Comparison of ENCODE assay signal across 8 cellular contexts in the genomic region with DNA sequence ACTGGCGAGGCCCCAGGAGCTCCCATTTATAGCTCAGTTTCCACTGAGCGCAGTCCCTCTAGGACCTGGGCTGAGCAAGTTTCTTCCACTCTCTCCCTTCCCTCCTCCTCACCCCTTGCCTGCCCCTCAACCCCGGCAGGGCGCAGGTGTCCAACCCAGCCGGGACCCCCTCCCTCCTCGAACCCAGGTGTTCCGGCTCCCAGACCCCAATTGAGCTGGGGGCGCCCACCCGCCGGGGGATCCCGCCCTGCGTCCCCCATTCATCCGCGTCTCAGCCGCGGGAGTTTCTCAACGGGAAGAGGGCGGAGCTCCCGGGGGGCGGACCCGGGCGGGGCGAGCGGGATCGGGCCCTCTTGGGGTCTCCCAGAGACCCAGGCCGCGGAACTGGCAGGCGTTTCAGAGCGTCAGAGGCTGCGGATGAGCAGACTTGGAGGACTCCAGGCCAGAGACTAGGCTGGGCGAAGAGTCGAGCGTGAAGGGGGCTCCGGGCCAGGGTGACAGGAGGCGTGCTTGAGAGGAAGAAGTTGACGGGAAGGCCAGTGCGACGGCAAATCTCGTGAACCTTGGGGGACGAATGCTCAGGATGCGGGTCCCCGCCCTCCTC. TPM values are rescaled to one million over a fixed set of nuclear protein-coding genes. Genes with fewer than 3 reads are reported as not detected.
DNase-seq lines count a peak whose midpoint lies in the region; ATAC-seq and TF ChIP-seq lines count a peak whose summit lies in the region.

A gene (plus strand): TSS at position 366 of the 604 bp plus-strand sequence. CDS start 209 bp downstream, at position 575.

- H3K9me3 ChIP-seq in naive thymus-derived CD4-positive, alpha-beta T cell (ENCODE audit: control insufficient read depth in 2 of 3, low read length in 3 of 3): no peaks in the 10 kb centered on the region

- POLR2A ChIA-PET in naive thymus-derived CD4-positive, alpha-beta T cell (lab: Charles Lee): interaction anchor here (1.0 kb wide), 1 partner anchor 74 kb away, joined by 3 read pairs; no protein-coding TSS in a partner anchor

- no peaks in the 10 kb centered on the region for H3K36me3 ChIP-seq in naive thymus-derived CD4-positive, alpha-beta T cell (ENCODE audit: control insufficient read depth in 2 of 3, insufficient read depth in 3 of 3, low read length in 3 of 3)

- peak within 1 kb of the TSS; percentile 29 for H3K4me3 ChIP-seq in HFF-Myc (replicated peaks; ENCODE audit: low read depth, low read length)
- peak within 1 kb of the TSS; percentile 56 for H3K4me3 ChIP-seq in naive thymus-derived CD4-positive, alpha-beta T cell (ENCODE audit: low read length)

- H3K4me3 Mint-ChIP-seq in naive thymus-derived CD4-positive, alpha-beta T cell: peak within 1 kb of the TSS; percentile 73 to 89 (median 79)

- no peaks in the 10 kb centered on the region for H3K9me3 Mint-ChIP-seq in naive thymus-derived CD4-positive, alpha-beta T cell

- peaks cover 3 to 5% of the 10 kb centered on the region in 2 donors for H3K4me1 ChIP-seq in naive thymus-derived CD4-positive, alpha-beta T cell (ENCODE audit: control insufficient read depth in 2 of 2, insufficient read depth in 2 of 2, low read length in 2 of 2)

- DNase-seq in HFF-Myc (ENCODE audit: extremely low read depth, low read depth) (no peak), ecto neural progenitor cell (ENCODE audit: low spot score) (peak; percentile 86), RPMI8226 (no peak), medulla oblongata (ENCODE audit: extremely low spot score) (no peak)
- peak in 5 of 9 donors; percentile 13 to 62 (median 20) for DNase-seq in naive thymus-derived CD4-positive, alpha-beta T cell

- intact Hi-C loops in naive thymus-derived CD4-positive, alpha-beta T cell (cut with micrococcal nuclease): no loop called here

- no peak within 1 kb of the TSS for H3K27ac ChIP-seq in naive thymus-derived CD4-positive, alpha-beta T cell (ENCODE audit: low read depth, low read length)

- CTCF ChIA-PET in naive thymus-derived CD4-positive, alpha-beta T cell (lab: Charles Lee): interaction anchor here (0.6 kb wide), 1 partner anchor 348 kb away, joined by 3 read pairs; no protein-coding TSS in a partner anchor

- peaks cover 0 to 9% of the 10 kb centered on the region in 2 donors for H3K27me3 ChIP-seq in naive thymus-derived CD4-positive, alpha-beta T cell (ENCODE audit: control insufficient read depth in 2 of 2, insufficient read depth in 2 of 2, low read length in 2 of 2)

- H3K27ac Mint-ChIP-seq in naive thymus-derived CD4-positive, alpha-beta T cell: peak within 1 kb of the TSS in 1 of 9 donors; percentile 52

- no peak for TF ChIP-seq CTCF in HFF-Myc (IDR thresholded peaks at IDR 0.05; ENCODE audit: low read depth, low read length, missing control alignments)

- ATAC-seq in SK-N-SH treated with all-trans-retinoic acid at 6 μM for 48 hours (peak; percentile 82), GM21526 (IDR thresholded peaks at IDR 0.05; ENCODE audit: low FRiP score, unreplicated experiment) (no peak), HG03045 (IDR thresholded peaks at IDR 0.05; ENCODE audit: unreplicated experiment) (no peak)
- peak; percentile 51 for ATAC-seq in naive thymus-derived CD4-positive, alpha-beta T cell

- H3K27me3 Mint-ChIP-seq in naive thymus-derived CD4-positive, alpha-beta T cell: peaks cover 41 to 81% (median 60%) of the 10 kb centered on the region in 5 donors

- H3K36me3 Mint-ChIP-seq in naive thymus-derived CD4-positive, alpha-beta T cell: peaks cover 0 to 5% (median 0%) of the 10 kb centered on the region in 5 donors

- peaks cover 0 to 20% (median 6%) of the 10 kb centered on the region in 7 donors for H3K4me1 Mint-ChIP-seq in naive thymus-derived CD4-positive, alpha-beta T cell

TF ChIP-seq in SK-N-SH treated with all-trans-retinoic acid at 6 μM for 48 hours, 23 proteins besides CTCF, POLR2A, EP300 and RAD21:
- TF ChIP-seq, protein P1, sequence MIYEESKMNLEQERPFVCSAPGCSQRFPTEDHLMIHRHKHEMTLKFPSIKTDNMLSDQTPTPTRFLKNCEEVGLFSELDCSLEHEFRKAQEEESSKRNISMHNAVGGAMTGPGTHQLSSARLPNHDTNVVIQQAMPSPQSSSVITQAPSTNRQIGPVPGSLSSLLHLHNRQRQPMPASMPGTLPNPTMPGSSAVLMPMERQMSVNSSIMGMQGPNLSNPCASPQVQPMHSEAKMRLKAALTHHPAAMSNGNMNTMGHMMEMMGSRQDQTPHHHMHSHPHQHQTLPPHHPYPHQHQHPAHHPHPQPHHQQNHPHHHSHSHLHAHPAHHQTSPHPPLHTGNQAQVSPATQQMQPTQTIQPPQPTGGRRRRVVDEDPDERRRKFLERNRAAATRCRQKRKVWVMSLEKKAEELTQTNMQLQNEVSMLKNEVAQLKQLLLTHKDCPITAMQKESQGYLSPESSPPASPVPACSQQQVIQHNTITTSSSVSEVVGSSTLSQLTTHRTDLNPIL (CRISPR knock-in tag; IDR thresholded peaks at IDR 0.05; ENCODE audit: low read depth): no peak
- TF ChIP-seq, protein P2, sequence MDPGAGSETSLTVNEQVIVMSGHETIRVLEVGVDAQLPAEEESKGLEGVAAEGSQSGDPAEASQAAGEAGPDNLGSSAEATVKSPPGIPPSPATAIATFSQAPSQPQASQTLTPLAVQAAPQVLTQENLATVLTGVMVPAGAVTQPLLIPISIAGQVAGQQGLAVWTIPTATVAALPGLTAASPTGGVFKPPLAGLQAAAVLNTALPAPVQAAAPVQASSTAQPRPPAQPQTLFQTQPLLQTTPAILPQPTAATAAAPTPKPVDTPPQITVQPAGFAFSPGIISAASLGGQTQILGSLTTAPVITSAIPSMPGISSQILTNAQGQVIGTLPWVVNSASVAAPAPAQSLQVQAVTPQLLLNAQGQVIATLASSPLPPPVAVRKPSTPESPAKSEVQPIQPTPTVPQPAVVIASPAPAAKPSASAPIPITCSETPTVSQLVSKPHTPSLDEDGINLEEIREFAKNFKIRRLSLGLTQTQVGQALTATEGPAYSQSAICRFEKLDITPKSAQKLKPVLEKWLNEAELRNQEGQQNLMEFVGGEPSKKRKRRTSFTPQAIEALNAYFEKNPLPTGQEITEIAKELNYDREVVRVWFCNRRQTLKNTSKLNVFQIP (CRISPR knock-in tag; IDR thresholded peaks at IDR 0.05; ENCODE audit: borderline replicate concordance, low read depth): no peak
- TF ChIP-seq ZNF70 (CRISPR knock-in tag; IDR thresholded peaks at IDR 0.05): no peak
- no peak for TF ChIP-seq OSR1 (CRISPR knock-in tag; IDR thresholded peaks at IDR 0.05)
- no peak for TF ChIP-seq BACH2 (CRISPR knock-in tag; IDR thresholded peaks at IDR 0.05; ENCODE audit: borderline replicate concordance)
- TF ChIP-seq SNAI2 (CRISPR knock-in tag; IDR thresholded peaks at IDR 0.05): no peak
- TF ChIP-seq, protein P3, sequence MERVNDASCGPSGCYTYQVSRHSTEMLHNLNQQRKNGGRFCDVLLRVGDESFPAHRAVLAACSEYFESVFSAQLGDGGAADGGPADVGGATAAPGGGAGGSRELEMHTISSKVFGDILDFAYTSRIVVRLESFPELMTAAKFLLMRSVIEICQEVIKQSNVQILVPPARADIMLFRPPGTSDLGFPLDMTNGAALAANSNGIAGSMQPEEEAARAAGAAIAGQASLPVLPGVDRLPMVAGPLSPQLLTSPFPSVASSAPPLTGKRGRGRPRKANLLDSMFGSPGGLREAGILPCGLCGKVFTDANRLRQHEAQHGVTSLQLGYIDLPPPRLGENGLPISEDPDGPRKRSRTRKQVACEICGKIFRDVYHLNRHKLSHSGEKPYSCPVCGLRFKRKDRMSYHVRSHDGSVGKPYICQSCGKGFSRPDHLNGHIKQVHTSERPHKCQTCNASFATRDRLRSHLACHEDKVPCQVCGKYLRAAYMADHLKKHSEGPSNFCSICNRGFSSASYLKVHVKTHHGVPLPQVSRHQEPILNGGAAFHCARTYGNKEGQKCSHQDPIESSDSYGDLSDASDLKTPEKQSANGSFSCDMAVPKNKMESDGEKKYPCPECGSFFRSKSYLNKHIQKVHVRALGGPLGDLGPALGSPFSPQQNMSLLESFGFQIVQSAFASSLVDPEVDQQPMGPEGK (CRISPR knock-in tag; IDR thresholded peaks at IDR 0.05; ENCODE audit: borderline replicate concordance): no peak
- TF ChIP-seq ARNTL (CRISPR knock-in tag; IDR thresholded peaks at IDR 0.05; ENCODE audit: borderline replicate concordance, low read depth): no peak
- no peak for TF ChIP-seq ZNF8 (CRISPR knock-in tag; IDR thresholded peaks at IDR 0.05)
- TF ChIP-seq ZC3H10 (CRISPR knock-in tag; IDR thresholded peaks at IDR 0.05): no peak
- no peak for TF ChIP-seq ZFP3 (CRISPR knock-in tag; IDR thresholded peaks at IDR 0.05)

RNA-seq across cellular contexts. Expression of the gene that starts here (rescaled TPM):
- 1 to 10 TPM in 1 of 5 experiments, under 1 TPM in 2, not detected in 2; 0.16 to 1.3 (median 0.29) TPM for total RNA-seq in naive thymus-derived CD4-positive, alpha-beta T cell
- polyA plus RNA-seq in naive thymus-derived CD4-positive, alpha-beta T cell: not detected

Comparison
In these comparisons a context has a peak if more than half of its experiments do, and no peak if none do; other contexts are left out.
1. DNase-seq: peak in ecto neural progenitor cell (single experiment) and naive thymus-derived CD4-positive, alpha-beta T cell (5 of 9); none in HFF-Myc (single experiment), RPMI8226 (single experiment) and medulla oblongata (single experiment).
2. ATAC-seq: peak in SK-N-SH treated with all-trans-retinoic acid at 6 μM for 48 hours (single experiment) and naive thymus-derived CD4-positive, alpha-beta T cell (single experiment); none in GM21526 (single experiment) and HG03045 (single experiment).